ENCODE assay signal across 16 cellular contexts in genomic region chr3:193764959-193765358, GRCh38.
DNase-seq lines count a peak whose midpoint lies in the region; ATAC-seq and TF ChIP-seq lines count a peak whose summit lies in the region.
"Had no signal": no experiment of that assay in that cellular context is flagged by ENCODE, and none has a peak within 500 bp of the region (broad histone marks: within the 10 kb centered on the region; RNA-seq: fewer than 3 reads in every experiment).

No MANE protein-coding gene starts in this region.

- H3K79me2 ChIP-seq in hepatocyte = no peaks in the 10 kb centered on the region

- H2AFZ ChIP-seq in hepatocyte = no peak overlapping the region
- H2AFZ ChIP-seq: GM23338 had no signal

- TF ChIP-seq CTCF in GM13976 (IDR thresholded peaks at IDR 0.05; ENCODE audit: borderline replicate concordance, control extremely low read depth, extremely low read depth, insufficient read depth, missing control alignments) (no peak), hepatocyte (IDR thresholded peaks at IDR 0.05; ENCODE audit: poor library complexity) (no peak), testis (IDR thresholded peaks at IDR 0.05) (no peak), psoas muscle (IDR thresholded peaks at IDR 0.05) (no peak), foreskin fibroblast (IDR thresholded peaks at IDR 0.05; ENCODE audit: low read depth, low read length) (no peak)

- H3K9me3 ChIP-seq in hepatocyte (ENCODE audit: low read depth) (no peaks in the 10 kb centered on the region), testis (no peaks in the 10 kb centered on the region), psoas muscle (no peaks in the 10 kb centered on the region)
- H3K9me3 ChIP-seq: BLaER1 had no signal

- H3K4me2 ChIP-seq in hepatocyte = no peak overlapping the region
- H3K4me2 ChIP-seq: BLaER1, GM23338 had no signal

- no peaks in the 10 kb centered on the region for H4K20me1 ChIP-seq in hepatocyte (ENCODE audit: insufficient read depth, poor library complexity, severe bottlenecking)
- H4K20me1 ChIP-seq: BLaER1 had no signal

- intact Hi-C loops in testis (cut with DNase I; ENCODE audit: low total_unique reads) (no loop called here), psoas muscle (cut with DNase I) (no loop called here)

- H3K27ac ChIP-seq in hepatocyte (no peak overlapping the region), testis (no peak overlapping the region), psoas muscle (no peak overlapping the region)
- H3K27ac ChIP-seq: BLaER1 had no signal

- no peaks in the 10 kb centered on the region for H3K9me2 ChIP-seq in hepatocyte (replicated peaks; ENCODE audit: insufficient read depth)

- in situ Hi-C loops in GM13976 (cut with MboI; ENCODE audit: low sequenced_read_pairs, unreplicated experiment) = no loop called here

- peak; percentile 8 for DNase-seq in GM13976 (ENCODE audit: low spot score)
- peak; percentile 1 for DNase-seq in hepatocyte (ENCODE audit: low spot score)
- DNase-seq in testis = peak; percentile 60
- no peak for DNase-seq in psoas muscle
- no peak for DNase-seq in stimulated activated CD4-positive, alpha-beta T cell treated with anti-CD3 and anti-CD28 coated beads, Interleukin-2, amount 100 ng/mL, for 24 hours
- DNase-seq in foreskin fibroblast = no peak
- DNase-seq: 8988T; AML-193; CD4-positive, CD25-positive, alpha-beta regulatory T cell; DMS53; GF-D8; H7; IMR-90 had no signal

- TF ChIP-seq POLR2A in testis (IDR thresholded peaks at IDR 0.05) = no peak

- H3K27me3 ChIP-seq in hepatocyte (no peaks in the 10 kb centered on the region), testis (no peaks in the 10 kb centered on the region), psoas muscle (ENCODE audit: insufficient read depth in 3 of 3, low read length in 2 of 3) (no peaks in the 10 kb centered on the region)
- H3K27me3 ChIP-seq: BLaER1 had no signal

- WGBS in hepatocyte (ENCODE audit: low lambda C conversion rate, missing lambda C conversion rate) = 89% methylated on average over 5 of the region's 5 CpGs
- 67 to 84% methylated on average over 5 of the region's 5 CpGs for WGBS in testis, 2 donors
- WGBS in psoas muscle, 3 donors = 59 to 66% (median 62%) methylated on average over 5 of the region's 5 CpGs

- H3K4me3 ChIP-seq in hepatocyte = no peak overlapping the region
- no peak overlapping the region for H3K4me3 ChIP-seq in testis
- no peak overlapping the region for H3K4me3 ChIP-seq in psoas muscle
- no peak overlapping the region for H3K4me3 ChIP-seq in foreskin fibroblast (ENCODE audit: low read depth in 1 of 2, low read length in 2 of 2)
- H3K4me3 ChIP-seq: BLaER1, GM23338 had no signal

- H3K36me3 ChIP-seq in hepatocyte (replicated peaks; ENCODE audit: insufficient read depth, low read depth) (no peaks in the 10 kb centered on the region), testis (ENCODE audit: low read depth, missing control alignments) (no peaks in the 10 kb centered on the region), psoas muscle (ENCODE audit: insufficient read depth in 1 of 2, low read depth in 1 of 2) (no peaks in the 10 kb centered on the region)
- H3K36me3 ChIP-seq: BLaER1 had no signal

- ATAC-seq in esophagus mucosa = peak; percentile 67
- ATAC-seq in psoas muscle = no peak
- ATAC-seq: GM23338 had no signal

- H3K4me1 ChIP-seq in hepatocyte (ENCODE audit: insufficient read depth) (no peaks in the 10 kb centered on the region), testis (peaks cover 5% of the 10 kb centered on the region), psoas muscle (no peaks in the 10 kb centered on the region)
- H3K4me1 ChIP-seq: BLaER1 had no signal

Comparison
In these comparisons a context has a peak if more than half of its experiments do, and no peak if none do; other contexts are left out.
1. DNase-seq: peak in GM13976 (single experiment), hepatocyte (single experiment) and testis (single experiment); none in psoas muscle (0 of 2), stimulated activated CD4-positive, alpha-beta T cell treated with anti-CD3 and anti-CD28 coated beads, Interleukin-2, amount 100 ng/mL, for 24 hours (0 of 2) and foreskin fibroblast (0 of 2).